7 cellular contexts compared by ENCODE assay signal in genomic region chr17:67024736-67025135, GRCh38. TPM values are rescaled to one million over a fixed set of nuclear protein-coding genes. Genes with fewer than 3 reads are reported as not detected.
"Had no signal": no experiment of that assay in that cellular context is flagged by ENCODE, and none has a peak within 500 bp of the region (broad histone marks: within the 10 kb centered on the region; RNA-seq: fewer than 3 reads in every experiment).

No MANE protein-coding gene starts in this region.

- H3K27ac ChIP-seq: GM23248 had no signal

- DNase-seq: GM23248, GOT3, H9, HCEC 1CT, IMR-90 had no signal

- H3K9ac ChIP-seq: GM23248 had no signal

- H3K4me3 ChIP-seq: GM23248 had no signal

RNA-seq across cellular contexts. Expression of gene CACNG1, which starts 19.6 kb away (rescaled TPM):
- total RNA-seq: GM23248, H4, H9, HT-29, IMR-90 had no signal
- polyA plus RNA-seq: GM23248, IMR-90 had no signal
